In genomic region chr17:10327640-10328039, GRCh38 we compare ENCODE assay signal across 8 cellular contexts. TPM values are rescaled to one million over a fixed set of nuclear protein-coding genes. Genes with fewer than 3 reads are reported as not detected.
A peak's percentile ranks its signal among the peaks of the same experiment; 100 is the strongest.
DNase-seq lines count a peak whose midpoint lies in the region; ATAC-seq and TF ChIP-seq lines count a peak whose summit lies in the region.

No MANE protein-coding gene starts in this region.

- no peaks in the 10 kb centered on the region for H3K27me3 ChIP-seq in NT2/D1 (ENCODE audit: insufficient read depth, insufficient read length)

- H3K27ac Mint-ChIP-seq in natural killer cell: no peak overlapping the region
- H3K27ac Mint-ChIP-seq in stimulated activated effector memory CD8-positive, alpha-beta T cell treated with anti-CD3 and anti-CD28 coated beads, Interleukin-12 subunit alpha, Interleukin-12 subunit beta, amount 100 ng/mL, for 72 hours: no peak overlapping the region

- H3K9me3 ChIP-seq in NT2/D1 (ENCODE audit: insufficient read depth, low read length): no peaks in the 10 kb centered on the region

- no peak overlapping the region for H3K4me3 Mint-ChIP-seq in natural killer cell
- H3K4me3 Mint-ChIP-seq in stimulated activated effector memory CD8-positive, alpha-beta T cell treated with anti-CD3 and anti-CD28 coated beads, Interleukin-12 subunit alpha, Interleukin-12 subunit beta, amount 100 ng/mL, for 72 hours: no peak overlapping the region

- peaks cover 0 to 5% of the 10 kb centered on the region in 2 donors for H3K4me1 Mint-ChIP-seq in natural killer cell
- H3K4me1 Mint-ChIP-seq in stimulated activated effector memory CD8-positive, alpha-beta T cell treated with anti-CD3 and anti-CD28 coated beads, Interleukin-12 subunit alpha, Interleukin-12 subunit beta, amount 100 ng/mL, for 72 hours: no peaks in the 10 kb centered on the region

- peaks cover 13 to 21% of the 10 kb centered on the region in 2 donors for H3K27me3 Mint-ChIP-seq in natural killer cell (ENCODE audit: low read depth in 2 of 2)

- H3K9ac ChIP-seq in NT2/D1 (ENCODE audit: insufficient read length, low read depth): no peak overlapping the region

- no peaks in the 10 kb centered on the region for H3K4me1 ChIP-seq in NT2/D1 (ENCODE audit: insufficient read depth, insufficient read length)

- intact Hi-C loops in natural killer cell (cut with micrococcal nuclease): loop anchor here (10.0 kb wide), 1 partner anchor 287 kb away; no protein-coding TSS in a partner anchor

- no peaks in the 10 kb centered on the region for H3K36me3 Mint-ChIP-seq in natural killer cell
- H3K36me3 Mint-ChIP-seq in stimulated activated effector memory CD8-positive, alpha-beta T cell treated with anti-CD3 and anti-CD28 coated beads, Interleukin-12 subunit alpha, Interleukin-12 subunit beta, amount 100 ng/mL, for 72 hours: no peaks in the 10 kb centered on the region

- no peak overlapping the region for H3K4me3 ChIP-seq in NT2/D1 (ENCODE audit: insufficient read length, low read depth)

- ATAC-seq in HG02973 (IDR thresholded peaks at IDR 0.05; ENCODE audit: unreplicated experiment): peak; percentile 65
- peak; percentile 75 for ATAC-seq in esophagus mucosa
- peak; percentile 75 to 95 (median 87) for ATAC-seq in natural killer cell
- peak; percentile 56 for ATAC-seq in stimulated activated effector memory CD8-positive, alpha-beta T cell treated with anti-CD3 and anti-CD28 coated beads, Interleukin-12 subunit alpha, Interleukin-12 subunit beta, amount 100 ng/mL, for 72 hours
- no peak for ATAC-seq in HG03571 (IDR thresholded peaks at IDR 0.05; ENCODE audit: unreplicated experiment)

- TF ChIP-seq CTCF in natural killer cell (IDR thresholded peaks at IDR 0.05): peak; percentile 94

- no peaks in the 10 kb centered on the region for H3K9me3 Mint-ChIP-seq in natural killer cell
- H3K9me3 Mint-ChIP-seq in stimulated activated effector memory CD8-positive, alpha-beta T cell treated with anti-CD3 and anti-CD28 coated beads, Interleukin-12 subunit alpha, Interleukin-12 subunit beta, amount 100 ng/mL, for 72 hours: no peaks in the 10 kb centered on the region

- DNase-seq in Daoy (ENCODE audit: low read depth): peak; percentile 88
- peak; percentile 87 for DNase-seq in NT2/D1 (ENCODE audit: low read depth, low spot score)
- DNase-seq in activated CD8-positive, alpha-beta memory T cell treated with anti-CD3 and anti-CD28 coated beads, Interleukin-2, amount 50 U/mL, for 4 hours: peak; percentile 61
- peak; percentile 71 for DNase-seq in natural killer cell
- peak; percentile 69 to 86 for DNase-seq in stimulated activated effector memory CD8-positive, alpha-beta T cell treated with anti-CD3 and anti-CD28 coated beads, Interleukin-12 subunit alpha, Interleukin-12 subunit beta, amount 100 ng/mL, for 72 hours (ENCODE audit: low spot score in 2 of 2)

- H3K36me3 ChIP-seq in NT2/D1 (ENCODE audit: insufficient read depth, insufficient read length, low read length): no peaks in the 10 kb centered on the region

RNA-seq across cellular contexts. Expression of gene MYH13, which starts 45.2 kb away (rescaled TPM):
- total RNA-seq in Daoy (2014; rRNA removed; shearing (Covaris generic)): under 0.01 TPM in 1 of 2 replicates, not detected in the other
- 0.16 TPM for total RNA-seq in esophagus mucosa
- total RNA-seq in natural killer cell: not detected
